In genomic region chr6:27545271-27546046, GRCh38 we compare ENCODE assay signal across 8 cellular contexts.
A peak's percentile ranks its signal among the peaks of the same experiment; 100 is the strongest.
DNase-seq lines count a peak whose midpoint lies in the region; ATAC-seq, FAIRE-seq and TF ChIP-seq lines count a peak whose summit lies in the region.

No MANE protein-coding gene starts in this region.

- peaks cover 25% of the 10 kb centered on the region for H3K36me3 Mint-ChIP-seq in stimulated activated effector memory CD8-positive, alpha-beta T cell treated with anti-CD3 and anti-CD28 coated beads, Interleukin-12 subunit alpha, Interleukin-12 subunit beta, amount 100 ng/mL, for 72 hours
- H3K36me3 Mint-ChIP-seq in CD14-positive monocyte = peaks cover 0 to 13% of the 10 kb centered on the region in 2 donors

- H3K9ac ChIP-seq in PC-3 (ENCODE audit: low read length) = no peak overlapping the region

- H3K4me2 ChIP-seq in A549 = peak overlapping the region; percentile 88
- no peak overlapping the region for H3K4me2 ChIP-seq in PC-3 (ENCODE audit: low read length)

- DNase-seq in A549 (ENCODE audit: low read depth in 1 of 2, low spot score in 1 of 2) = peak in 1 of 2 experiments; percentile 93
- peak; percentile 68 for DNase-seq in fibroblast of the conjunctiva (ENCODE audit: low read depth)
- peak; percentile 11 to 65 for DNase-seq in stimulated activated effector memory CD8-positive, alpha-beta T cell treated with anti-CD3 and anti-CD28 coated beads, Interleukin-12 subunit alpha, Interleukin-12 subunit beta, amount 100 ng/mL, for 72 hours (ENCODE audit: low spot score in 2 of 2)
- DNase-seq in CD14-positive monocyte (ENCODE audit: low spot score) = no peak
- DNase-seq in PC-3 = no peak

- no peaks in the 10 kb centered on the region for H3K9me2 ChIP-seq in PC-3 (replicated peaks; ENCODE audit: low read length)

- H3K4me1 Mint-ChIP-seq in stimulated activated effector memory CD8-positive, alpha-beta T cell treated with anti-CD3 and anti-CD28 coated beads, Interleukin-12 subunit alpha, Interleukin-12 subunit beta, amount 100 ng/mL, for 72 hours = peaks cover 16% of the 10 kb centered on the region
- peaks cover 7% of the 10 kb centered on the region for H3K4me1 Mint-ChIP-seq in CD14-positive monocyte

- POLR2A ChIA-PET in A549 (lab: Yijun Ruan, JAX) = interaction anchor here (1.6 kb wide), 1 partner anchor 16 kb away, joined by 6 read pairs; no protein-coding TSS in a partner anchor
- POLR2A ChIA-PET in PC-3 (lab: Charles Lee; ENCODE audit: unreplicated experiment) = no interaction called here

- 1% methylated on average over 29 of the region's 32 CpGs for WGBS in A549 (ENCODE audit: missing lambda C conversion rate)

- no peak for TF ChIP-seq CTCF in A549 (IDR thresholded peaks at IDR 0.05)
- TF ChIP-seq CTCF in CD14-positive monocyte (IDR thresholded peaks at IDR 0.05) = no peak
- no peak for TF ChIP-seq CTCF in PC-3 (conservative IDR thresholded peaks at IDR 0.05; ENCODE audit: low read depth, low read length)

- ATAC-seq in A549 = peak; percentile 62 to 65
- peak; percentile 59 for ATAC-seq in GM21576 (IDR thresholded peaks at IDR 0.05; ENCODE audit: unreplicated experiment)
- peak; percentile 57 for ATAC-seq in SK-N-SH treated with all-trans-retinoic acid at 6 μM for 48 hours
- peak; percentile 60 for ATAC-seq in stimulated activated effector memory CD8-positive, alpha-beta T cell treated with anti-CD3 and anti-CD28 coated beads, Interleukin-12 subunit alpha, Interleukin-12 subunit beta, amount 100 ng/mL, for 72 hours
- ATAC-seq in HG03342 (IDR thresholded peaks at IDR 0.05; ENCODE audit: unreplicated experiment) = no peak
- ATAC-seq in PC-3 = no peak

- no peaks in the 10 kb centered on the region for H3F3A ChIP-seq in PC-3 (ENCODE audit: low read length, unreplicated experiment)

- H2AFZ ChIP-seq in PC-3 (ENCODE audit: low read length) = no peak overlapping the region

- peak overlapping the region; percentile 44 for H3K4me3 Mint-ChIP-seq in stimulated activated effector memory CD8-positive, alpha-beta T cell treated with anti-CD3 and anti-CD28 coated beads, Interleukin-12 subunit alpha, Interleukin-12 subunit beta, amount 100 ng/mL, for 72 hours
- H3K4me3 Mint-ChIP-seq in CD14-positive monocyte = peak overlapping the region in 1 of 2 donors; percentile 78

- intact Hi-C loops in CD14-positive monocyte (cut with micrococcal nuclease) (no loop called here), PC-3 (cut with micrococcal nuclease) (no loop called here)

- no peak for TF ChIP-seq EP300 in A549 (IDR thresholded peaks at IDR 0.05)

- H3K9me3 ChIP-seq in A549 = no peaks in the 10 kb centered on the region
- no peaks in the 10 kb centered on the region for H3K9me3 ChIP-seq in PC-3 (ENCODE audit: low read length)

- peak overlapping the region; percentile 86 for H3K27ac Mint-ChIP-seq in stimulated activated effector memory CD8-positive, alpha-beta T cell treated with anti-CD3 and anti-CD28 coated beads, Interleukin-12 subunit alpha, Interleukin-12 subunit beta, amount 100 ng/mL, for 72 hours
- H3K27ac Mint-ChIP-seq in CD14-positive monocyte = no peak overlapping the region

- H3K36me3 ChIP-seq in PC-3 (ENCODE audit: low read depth, low read length) = no peaks in the 10 kb centered on the region

- no peaks in the 10 kb centered on the region for H3K27me3 ChIP-seq in PC-3 (ENCODE audit: low read length)

- TF ChIP-seq RAD21 in A549 (conservative IDR thresholded peaks at IDR 0.05 in 1 of 2, IDR thresholded peaks at IDR 0.05 in 1 of 2) = no peak

- FAIRE-seq in A549 (lab: Jason Lieb, UNC) = peak; percentile 18

- H3K27me3 Mint-ChIP-seq in CD14-positive monocyte (ENCODE audit: low read depth in 3 of 3) = peaks cover 83 to 88% (median 85%) of the 10 kb centered on the region in 3 donors

- peak overlapping the region; percentile 49 for H3K4me3 ChIP-seq in A549
- no peak overlapping the region for H3K4me3 ChIP-seq in PC-3 (ENCODE audit: low read length)

- H4K20me1 ChIP-seq in PC-3 (ENCODE audit: low read length) = no peaks in the 10 kb centered on the region

- no peaks in the 10 kb centered on the region for H3K79me2 ChIP-seq in PC-3 (ENCODE audit: low read length)

- no peak for TF ChIP-seq POLR2A in A549 (IDR thresholded peaks at IDR 0.05; ENCODE audit: low read length)

- CTCF ChIA-PET in A549 (lab: Yijun Ruan, JAX) (interaction anchor here (0.9 to 1.2 kb wide), 6 partner anchors 13 to 39 kb away, joined by 3 to 6 read pairs (median 4); no protein-coding TSS in a partner anchor), PC-3 (lab: Charles Lee) (no interaction called here)

- no TSS peak for BruUV-seq in PC-3 (replicated peaks; lab: Mats Ljungman, UMichigan)

- H3K27ac ChIP-seq in A549 (peak overlapping the region; percentile 44 to 77), PC-3 (ENCODE audit: low read length) (no peak overlapping the region)

- peaks cover 5% of the 10 kb centered on the region; the same call in 2 of the 3 replicates for H3K4me1 ChIP-seq in A549
- peaks cover 33% of the 10 kb centered on the region for H3K4me1 ChIP-seq in PC-3 (ENCODE audit: insufficient read depth, low read length)

- H3K9me3 Mint-ChIP-seq in stimulated activated effector memory CD8-positive, alpha-beta T cell treated with anti-CD3 and anti-CD28 coated beads, Interleukin-12 subunit alpha, Interleukin-12 subunit beta, amount 100 ng/mL, for 72 hours = no peaks in the 10 kb centered on the region
- H3K9me3 Mint-ChIP-seq in CD14-positive monocyte = peaks cover 20 to 74% (median 59%) of the 10 kb centered on the region in 7 donors

TF ChIP-seq in A549, 52 proteins besides CTCF, POLR2A, EP300 and RAD21 (continues in another document):
- no peak for TF ChIP-seq EHF (CRISPR knock-in tag; IDR thresholded peaks at IDR 0.05)
- TF ChIP-seq FOXS1 (CRISPR knock-in tag; IDR thresholded peaks at IDR 0.05) = no peak
- no peak for TF ChIP-seq PHF8 (IDR thresholded peaks at IDR 0.05; ENCODE audit: borderline replicate concordance, low read depth)
- no peak for TF ChIP-seq ZFP36 (IDR thresholded peaks at IDR 0.05; ENCODE audit: borderline replicate concordance, partially characterized antibody)
- TF ChIP-seq REST (IDR thresholded peaks at IDR 0.05) = no peak
- no peak for TF ChIP-seq JUNB (IDR thresholded peaks at IDR 0.05)
- no peak for TF ChIP-seq TP53 (CRISPR knock-in tag; IDR thresholded peaks at IDR 0.05)
- no peak for TF ChIP-seq HEYL (CRISPR knock-in tag; IDR thresholded peaks at IDR 0.05)

TF ChIP-seq in SK-N-SH treated with all-trans-retinoic acid at 6 μM for 48 hours, 23 proteins besides CTCF, POLR2A, EP300 and RAD21 (continues in another document):
- TF ChIP-seq BACH2 (CRISPR knock-in tag; IDR thresholded peaks at IDR 0.05; ENCODE audit: borderline replicate concordance) (no peak), ESRRG (CRISPR knock-in tag; IDR thresholded peaks at IDR 0.05) (no peak), ZFP30 (CRISPR knock-in tag; IDR thresholded peaks at IDR 0.05) (no peak), RARB (CRISPR knock-in tag; IDR thresholded peaks at IDR 0.05) (no peak), ZNF70 (CRISPR knock-in tag; IDR thresholded peaks at IDR 0.05) (no peak), ZFP3 (CRISPR knock-in tag; IDR thresholded peaks at IDR 0.05) (no peak), PATZ1 (CRISPR knock-in tag; IDR thresholded peaks at IDR 0.05; ENCODE audit: borderline replicate concordance) (no peak), ARNTL (CRISPR knock-in tag; IDR thresholded peaks at IDR 0.05; ENCODE audit: borderline replicate concordance, low read depth) (no peak), CREB5 (CRISPR knock-in tag; IDR thresholded peaks at IDR 0.05; ENCODE audit: low read depth) (no peak), ZC3H10 (CRISPR knock-in tag; IDR thresholded peaks at IDR 0.05) (no peak), CSDC2 (CRISPR knock-in tag; IDR thresholded peaks at IDR 0.05) (no peak), POU6F1 (CRISPR knock-in tag; IDR thresholded peaks at IDR 0.05; ENCODE audit: borderline replicate concordance, low read depth) (no peak)

Comparison
In these comparisons a context has a peak if more than half of its experiments do, and no peak if none do; other contexts are left out.
1. ATAC-seq: peak in A549 (2 of 2), GM21576 (single experiment), SK-N-SH treated with all-trans-retinoic acid at 6 μM for 48 hours (single experiment) and stimulated activated effector memory CD8-positive, alpha-beta T cell treated with anti-CD3 and anti-CD28 coated beads, Interleukin-12 subunit alpha, Interleukin-12 subunit beta, amount 100 ng/mL, for 72 hours (single experiment); none in HG03342 (single experiment) and PC-3 (single experiment).
2. DNase-seq: peak in fibroblast of the conjunctiva (single experiment) and stimulated activated effector memory CD8-positive, alpha-beta T cell treated with anti-CD3 and anti-CD28 coated beads, Interleukin-12 subunit alpha, Interleukin-12 subunit beta, amount 100 ng/mL, for 72 hours (2 of 2); none in CD14-positive monocyte (single experiment) and PC-3 (single experiment).